Comparison of ENCODE assay signal across 8 cellular contexts in the genomic region with DNA sequence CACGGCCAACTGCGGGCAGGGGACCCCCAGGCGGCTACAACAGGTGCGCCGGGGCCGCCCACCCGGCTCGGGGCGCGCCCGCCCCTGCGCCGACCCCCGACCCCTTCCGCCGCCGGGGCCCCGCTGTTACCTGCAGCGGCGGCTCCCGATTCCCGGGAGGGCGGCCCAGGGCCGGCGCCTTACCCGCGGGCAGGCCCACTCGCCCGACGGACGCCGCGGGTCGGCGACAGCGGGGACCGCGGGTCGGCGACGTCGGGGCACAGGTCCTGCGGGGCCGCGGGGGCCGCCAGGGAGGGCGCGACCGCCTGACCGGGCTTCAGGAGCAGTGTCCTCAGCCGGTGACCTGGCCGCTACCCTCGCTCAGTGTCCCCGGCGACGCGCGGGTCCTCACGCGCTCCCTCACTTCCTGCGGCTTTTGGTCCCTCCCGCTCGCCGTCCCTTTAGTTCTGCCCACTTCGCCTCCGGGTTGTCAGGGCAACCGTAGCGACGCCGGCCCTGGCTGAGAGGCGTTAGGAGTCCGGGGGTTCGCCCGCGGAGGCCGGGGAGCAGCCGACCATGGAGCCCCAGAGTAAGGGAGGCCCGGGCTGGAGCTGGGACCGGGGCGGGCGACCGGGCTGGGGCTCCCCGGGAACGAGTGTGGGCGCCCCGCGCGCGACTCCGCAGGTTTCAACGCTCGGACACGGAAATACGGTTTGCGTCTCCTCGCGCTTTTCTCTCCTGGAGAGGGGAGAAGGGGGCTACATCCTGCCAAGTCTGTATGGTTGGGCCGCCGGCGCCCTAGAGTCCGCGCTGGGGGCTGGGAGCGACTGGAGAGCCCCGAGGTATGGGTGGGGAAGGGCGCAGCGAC. TPM values are rescaled to one million over a fixed set of nuclear protein-coding genes. Genes with fewer than 3 reads are reported as not detected.
DNase-seq lines count a peak whose midpoint lies in the region; ATAC-seq and TF ChIP-seq lines count a peak whose summit lies in the region.
"Not testable (repeated sequence)": the region's sequence is repeated elsewhere in the genome, so short reads cannot be mapped to it uniquely, and the experiment has no call there.

A gene with protein sequence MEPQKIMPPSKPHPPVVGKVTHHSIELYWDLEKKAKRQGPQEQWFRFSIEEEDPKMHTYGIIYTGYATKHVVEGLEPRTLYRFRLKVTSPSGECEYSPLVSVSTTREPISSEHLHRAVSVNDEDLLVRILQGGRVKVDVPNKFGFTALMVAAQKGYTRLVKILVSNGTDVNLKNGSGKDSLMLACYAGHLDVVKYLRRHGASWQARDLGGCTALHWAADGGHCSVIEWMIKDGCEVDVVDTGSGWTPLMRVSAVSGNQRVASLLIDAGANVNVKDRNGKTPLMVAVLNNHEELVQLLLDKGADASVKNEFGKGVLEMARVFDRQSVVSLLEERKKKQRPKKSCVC (plus strand): TSS at position 477 of the 847 bp plus-strand sequence. CDS start 79 bp downstream, at position 556.

- peak within 1 kb of the TSS; percentile 77 for H3K4me3 ChIP-seq in effector memory CD4-positive, alpha-beta T cell (ENCODE audit: insufficient read depth, low read depth, low read length, poor library complexity, severe bottlenecking)
- peak within 1 kb of the TSS; percentile 92 for H3K4me3 ChIP-seq in lower lobe of right lung

- H3K27me3 ChIP-seq in effector memory CD4-positive, alpha-beta T cell (replicated peaks; ENCODE audit: control insufficient read depth, insufficient read depth, low read length, poor library complexity, severe bottlenecking); lower lobe of right lung (ENCODE audit: low read depth): not testable (repeated sequence)

- DNase-seq in NOMO-1 (lab: John Stamatoyannopoulos, UW; ENCODE audit: unreplicated experiment in 2 of 2) (peak; percentile 59 to 68), lower lobe of right lung (peak; percentile 94)
- peak; percentile 58 to 61 for DNase-seq in activated CD8-positive, alpha-beta memory T cell treated with anti-CD3 and anti-CD28 coated beads for 4 hours (ENCODE audit: low read depth in 2 of 2)
- peak; percentile 34 to 49 (median 48) for DNase-seq in effector memory CD4-positive, alpha-beta T cell
- DNase-seq in stimulated activated CD4-positive, alpha-beta T cell treated with anti-CD3 and anti-CD28 coated beads, Interleukin-4, amount 100 ng/mL, for 1 hour: peak; percentile 80

- H3K36me3 ChIP-seq in effector memory CD4-positive, alpha-beta T cell (ENCODE audit: control insufficient read depth, insufficient read depth, low read length); lower lobe of right lung: not testable (repeated sequence)

- not testable (repeated sequence) for H3K4me1 ChIP-seq in effector memory CD4-positive, alpha-beta T cell (ENCODE audit: control insufficient read depth, insufficient read depth, low read length, poor library complexity, severe bottlenecking); lower lobe of right lung

- not testable (repeated sequence) for TF ChIP-seq CTCF in C4-2B (conservative IDR thresholded peaks at IDR 0.05); lower lobe of right lung (IDR thresholded peaks at IDR 0.05)

- not testable (repeated sequence) for H3K9me3 ChIP-seq in effector memory CD4-positive, alpha-beta T cell (ENCODE audit: control insufficient read depth, low read length); lower lobe of right lung

- intact Hi-C loops in lower lobe of right lung (cut with DNase I): not testable (repeated sequence)

- peak within 1 kb of the TSS; percentile 75 for H3K27ac ChIP-seq in C4-2B
- H3K27ac ChIP-seq in effector memory CD4-positive, alpha-beta T cell (ENCODE audit: insufficient read depth, low read length, poor library complexity, severe bottlenecking): peak within 1 kb of the TSS; percentile 18
- peak within 1 kb of the TSS; percentile 86 for H3K27ac ChIP-seq in lower lobe of right lung

- ATAC-seq in GM19397 (IDR thresholded peaks at IDR 0.05; ENCODE audit: unreplicated experiment) (peak; percentile 85), HG03460 (IDR thresholded peaks at IDR 0.05; ENCODE audit: unreplicated experiment) (peak; percentile 86), lower lobe of right lung (peak; percentile 91 to 95)

RNA-seq across cellular contexts. Expression of the gene that starts here (rescaled TPM):
- 11.5 TPM for total RNA-seq in lower lobe of right lung

Comparison
In these comparisons a context has a peak if more than half of its experiments do, and no peak if none do; other contexts are left out.
1. Peak in every context shown above with its lines: DNase-seq, ATAC-seq, H3K4me3 ChIP-seq and H3K27ac ChIP-seq.
2. H3K27ac ChIP-seq: peak in every context shown above with its lines; median percentile 86 in lower lobe of right lung; 75 in C4-2B; 18 in effector memory CD4-positive, alpha-beta T cell.